Comparison of ENCODE assay signal across 21 cellular contexts in genomic region chr10:80261316-80262030, GRCh38. TPM values are rescaled to one million over a fixed set of nuclear protein-coding genes. Genes with fewer than 3 reads are reported as not detected.
"Had no signal": no experiment of that assay in that cellular context is flagged by ENCODE, and none has a peak within 500 bp of the region (broad histone marks: within the 10 kb centered on the region; RNA-seq: fewer than 3 reads in every experiment).

No MANE protein-coding gene starts in this region.

- H3K4me1 ChIP-seq: prostate gland, sigmoid colon had no signal

- DNase-seq: effector CD8-positive, alpha-beta T cell; glutamatergic neuron; left ventricle myocardium superior; midbrain; occipital lobe; sigmoid colon; stimulated activated naive CD4-positive, alpha-beta T cell treated with Interleukin-2 at 50 U/mL for 16 hours had no signal

- H3K9me3 ChIP-seq: prostate gland, sigmoid colon had no signal

- H3K79me2 ChIP-seq: parathyroid adenoma had no signal

- H3K9ac ChIP-seq: neural progenitor cell, parathyroid adenoma had no signal

- H2AFZ ChIP-seq: neural progenitor cell had no signal

- H3K4me3 ChIP-seq: coronary artery, lung, neural progenitor cell, prostate gland, sigmoid colon, skin epidermis had no signal

- FAIRE-seq: endometrium, frontal cortex, keratinocyte had no signal

- H3K36me3 ChIP-seq: neural progenitor cell, prostate gland, sigmoid colon had no signal

- H3K4me3 Mint-ChIP-seq: natural killer cell treated with Interleukin-12 subunit alpha and Interleukin-12 subunit beta and Interleukin-15 and Interleukin-18, amount 100 ng/mL, for 72 hours; neural progenitor cell had no signal

- H3K27me3 ChIP-seq: neural progenitor cell, sigmoid colon had no signal

- H3K27ac ChIP-seq: coronary artery, neural progenitor cell, parathyroid adenoma, prostate gland, sigmoid colon, skin epidermis had no signal

- H3K9me3 Mint-ChIP-seq: natural killer cell treated with Interleukin-12 subunit alpha and Interleukin-12 subunit beta and Interleukin-15 and Interleukin-18, amount 100 ng/mL, for 72 hours; neural progenitor cell had no signal

- H3K36me3 Mint-ChIP-seq: natural killer cell treated with Interleukin-12 subunit alpha and Interleukin-12 subunit beta and Interleukin-15 and Interleukin-18, amount 100 ng/mL, for 72 hours; neural progenitor cell had no signal

- H3K27ac Mint-ChIP-seq: natural killer cell treated with Interleukin-12 subunit alpha and Interleukin-12 subunit beta and Interleukin-15 and Interleukin-18, amount 100 ng/mL, for 72 hours; neural progenitor cell had no signal

- H3K4me2 ChIP-seq: neural progenitor cell had no signal

RNA-seq across cellular contexts. Expression of gene MAT1A, which starts 28.0 kb away (rescaled TPM):
- total RNA-seq: chondrocyte; dermis microvascular lymphatic vessel endothelial cell; fibroblast of lung; left ventricle myocardium superior; natural killer cell treated with Interleukin-12 subunit alpha and Interleukin-12 subunit beta and Interleukin-15 and Interleukin-18, amount 100 ng/mL, for 72 hours; occipital lobe; sigmoid colon; urinary bladder had no signal
- polyA plus RNA-seq: fibroblast of lung had no signal
